Comparison of ENCODE assay signal across 21 cellular contexts in genomic region chr11:84097186-84097585, GRCh38.
"Had no signal": no experiment of that assay in that cellular context is flagged by ENCODE, and none has a peak within 500 bp of the region (broad histone marks: within the 10 kb centered on the region; RNA-seq: fewer than 3 reads in every experiment).

No MANE protein-coding gene starts in this region.

- H3K27me3 ChIP-seq: esophagus squamous epithelium, hepatocyte, spleen, transverse colon had no signal

- H3K4me2 ChIP-seq: hepatocyte had no signal

- FAIRE-seq: kidney had no signal

- ATAC-seq: left cardiac atrium; lower lobe of right lung; natural killer cell treated with Interleukin-12 subunit alpha and Interleukin-12 subunit beta and Interleukin-15 and Interleukin-18, amount 100 ng/mL, for 72 hours; psoas muscle; sciatic nerve; stimulated activated memory B cell treated with anti-CD40 and anti-IgM and Interleukin-4, amounts not matched to agents 10 μg/mL and 1 μg/mL and 100 μg/mL, for 72 hours had no signal

- H3K27ac ChIP-seq: esophagus squamous epithelium, hepatocyte, left ventricle myocardium inferior, lower lobe of right lung, psoas muscle, spleen, thoracic aorta, transverse colon had no signal

- DNase-seq: esophagus squamous epithelium; foreskin melanocyte; head of caudate nucleus; kidney; left cardiac atrium; left ventricle myocardium inferior; lower lobe of right lung; midbrain; occipital lobe; psoas muscle; retina; spleen; stimulated activated CD4-positive, alpha-beta T cell treated with anti-CD3 and anti-CD28 coated beads, Interleukin-15, amount 100 ng/mL, for 24 hours; stimulated activated CD4-positive, alpha-beta T cell treated with anti-CD3 and anti-CD28 coated beads, Interleukin-1b, Interleukin-23, amount 100 ng/mL, for 48 hours; stimulated activated CD4-positive, alpha-beta T cell treated with anti-CD3 and anti-CD28 coated beads, Interleukin-4, amount 100 ng/mL, for 24 hours; transverse colon had no signal

- H3K4me1 ChIP-seq: esophagus squamous epithelium, left ventricle myocardium inferior, lower lobe of right lung, psoas muscle, spleen, transverse colon had no signal

- H3K79me2 ChIP-seq: hepatocyte had no signal

- H3K36me3 ChIP-seq: esophagus squamous epithelium, left ventricle myocardium inferior, lower lobe of right lung, spleen, thoracic aorta, transverse colon had no signal

- H3K4me3 ChIP-seq: esophagus squamous epithelium, hepatocyte, left ventricle myocardium inferior, lower lobe of right lung, psoas muscle, spleen, thoracic aorta, transverse colon had no signal

- H3K9me3 ChIP-seq: esophagus squamous epithelium, left ventricle myocardium inferior, lower lobe of right lung, psoas muscle, spleen, thoracic aorta, transverse colon had no signal

- H2AFZ ChIP-seq: hepatocyte had no signal
